9 cellular contexts compared by ENCODE assay signal in genomic region chr20:36666181-36666740, GRCh38. TPM values are rescaled to one million over a fixed set of nuclear protein-coding genes. Genes with fewer than 3 reads are reported as not detected.
DNase-seq lines count a peak whose midpoint lies in the region; ATAC-seq lines count a peak whose summit lies in the region.
"Had no signal": no experiment of that assay in that cellular context is flagged by ENCODE, and none has a peak within 500 bp of the region (broad histone marks: within the 10 kb centered on the region; RNA-seq: fewer than 3 reads in every experiment).

No MANE protein-coding gene starts in this region.

- no peaks in the 10 kb centered on the region for H3K9me2 ChIP-seq in Karpas-422 (replicated peaks; ENCODE audit: insufficient read depth, low read length)

- H3K9me3 ChIP-seq in Karpas-422 (ENCODE audit: low read length) (no peaks in the 10 kb centered on the region), mesenchymal stem cell (ENCODE audit: control insufficient read depth, low read length) (no peaks in the 10 kb centered on the region)
- H3K9me3 ChIP-seq: esophagus squamous epithelium had no signal

- H4K8ac ChIP-seq in mesenchymal stem cell (ENCODE audit: low read length): no peak overlapping the region

- peaks cover 24% of the 10 kb centered on the region for H3K4me1 ChIP-seq in Karpas-422 (ENCODE audit: low read length)
- H3K4me1 ChIP-seq in mesenchymal stem cell (ENCODE audit: control insufficient read depth, insufficient read depth, low read depth, low read length): no peaks in the 10 kb centered on the region
- H3K4me1 ChIP-seq: esophagus squamous epithelium had no signal

- WGBS in mesenchymal stem cell: 89% methylated on average over 3 of the region's 4 CpGs

- no peak overlapping the region for H2BK15ac ChIP-seq in mesenchymal stem cell (ENCODE audit: low read depth, poor library complexity, severe bottlenecking)

- H3K23ac ChIP-seq in mesenchymal stem cell (ENCODE audit: low read length in 2 of 2): no peak overlapping the region

- ATAC-seq in HG03378 (IDR thresholded peaks at IDR 0.05; ENCODE audit: unreplicated experiment): no peak

- H3K4me3 ChIP-seq in Karpas-422 (ENCODE audit: low read length) (no peak overlapping the region), mesenchymal stem cell (ENCODE audit: insufficient read depth in 1 of 2, low read depth in 1 of 2, low read length in 2 of 2) (no peak overlapping the region)
- H3K4me3 ChIP-seq: esophagus squamous epithelium had no signal

- H3K18ac ChIP-seq in mesenchymal stem cell (ENCODE audit: low read depth in 1 of 2, low read length in 2 of 2): no peak overlapping the region

- H2BK5ac ChIP-seq in mesenchymal stem cell (ENCODE audit: low read depth, low read length, poor library complexity, severe bottlenecking): no peak overlapping the region

- H2AFZ ChIP-seq in Karpas-422 (ENCODE audit: low read length): no peak overlapping the region; the same call in 1 of the 2 replicates
- no peak overlapping the region for H2AFZ ChIP-seq in mesenchymal stem cell (ENCODE audit: low read depth, low read length)

- no peaks in the 10 kb centered on the region for H3K79me2 ChIP-seq in Karpas-422 (ENCODE audit: low read length)

- no peak overlapping the region for H2BK120ac ChIP-seq in mesenchymal stem cell (ENCODE audit: low read depth, low read length)

- H3K9ac ChIP-seq in Karpas-422 (ENCODE audit: low read length) (peak overlapping the region; percentile 30), mesenchymal stem cell (ENCODE audit: low read length) (no peak overlapping the region)

- peak overlapping the region; percentile 58 for H3K4me2 ChIP-seq in Karpas-422 (ENCODE audit: low read depth, low read length, poor library complexity, severe bottlenecking)
- H3K4me2 ChIP-seq in mesenchymal stem cell (ENCODE audit: low read length, poor library complexity, severe bottlenecking): no peak overlapping the region

- H3K27me3 ChIP-seq in Karpas-422 (ENCODE audit: low read length) (no peaks in the 10 kb centered on the region), mesenchymal stem cell (ENCODE audit: control insufficient read depth in 1 of 2, insufficient read depth in 1 of 2, low read length in 2 of 2) (no peaks in the 10 kb centered on the region)
- H3K27me3 ChIP-seq: esophagus squamous epithelium had no signal

- H4K91ac ChIP-seq in mesenchymal stem cell (ENCODE audit: low read length): no peak overlapping the region

- H2BK12ac ChIP-seq in mesenchymal stem cell (ENCODE audit: low read length in 2 of 2): no peak overlapping the region

- no peaks in the 10 kb centered on the region for H3K79me1 ChIP-seq in mesenchymal stem cell (replicated peaks; ENCODE audit: low read length, poor library complexity, severe bottlenecking)

- DNase-seq in ELR (ENCODE audit: low read depth): peak; percentile 25
- DNase-seq in Karpas-422: peak; percentile 91
- peak; percentile 16 for DNase-seq in astrocyte of the hippocampus (ENCODE audit: low read depth, low spot score)
- DNase-seq in mesenchymal stem cell: peak; percentile 45
- DNase-seq in GOT3 (lab: John Stamatoyannopoulos, UW): no peak
- DNase-seq in NCI-H2196 (lab: John Stamatoyannopoulos, UW; ENCODE audit: unreplicated experiment): no peak
- DNase-seq: esophagus squamous epithelium; stimulated activated CD4-positive, alpha-beta T cell treated with anti-CD3 and anti-CD28 coated beads, Interleukin-4, amount 100 ng/mL, for 1 hour had no signal

- H3K36me3 ChIP-seq in Karpas-422 (ENCODE audit: insufficient read depth, low read length) (peaks cover 6% of the 10 kb centered on the region; the same call in 1 of the 2 replicates), mesenchymal stem cell (ENCODE audit: control insufficient read depth in 1 of 2, insufficient read depth in 2 of 2, low read depth in 1 of 2, low read length in 2 of 2) (peaks cover 15 to 68% of the 10 kb centered on the region in 2 experiments)

- no peak overlapping the region for H3K14ac ChIP-seq in mesenchymal stem cell (ENCODE audit: low read length in 2 of 2)

- H4K20me1 ChIP-seq in Karpas-422 (ENCODE audit: insufficient read depth, low read depth, low read length): no peaks in the 10 kb centered on the region

- H3K27ac ChIP-seq in Karpas-422 (ENCODE audit: low read length) (peak overlapping the region; percentile 62), mesenchymal stem cell (ENCODE audit: low read length, poor library complexity, severe bottlenecking) (no peak overlapping the region)
- H3K27ac ChIP-seq: esophagus squamous epithelium had no signal

- H2AK5ac ChIP-seq in mesenchymal stem cell (ENCODE audit: low read length, severe bottlenecking): no peak overlapping the region

- no peak overlapping the region for H3K4ac ChIP-seq in mesenchymal stem cell (ENCODE audit: low read depth in 1 of 2, low read length in 2 of 2)

RNA-seq across cellular contexts. Expression of gene SLA2, which starts 20.3 kb away (rescaled TPM):
- 0.19 and 0.36 TPM in 2 replicates for total RNA-seq in Karpas-422 (2014; rRNA removed; shearing (Covaris generic); ENCODE audit: low replicate concordance)
- not detected for polyA plus RNA-seq in mesenchymal stem cell (2013, experiment 1 of 2)
- polyA plus RNA-seq in mesenchymal stem cell (2013, experiment 2 of 2): not detected

Comparison
In these comparisons a context has a peak if more than half of its experiments do, and no peak if none do; other contexts are left out.
1. DNase-seq: peak in ELR (single experiment), Karpas-422 (single experiment), astrocyte of the hippocampus (single experiment) and mesenchymal stem cell (single experiment); none in GOT3 (single experiment) and NCI-H2196 (single experiment).